8 cellular contexts compared by ENCODE assay signal in the genomic region with DNA sequence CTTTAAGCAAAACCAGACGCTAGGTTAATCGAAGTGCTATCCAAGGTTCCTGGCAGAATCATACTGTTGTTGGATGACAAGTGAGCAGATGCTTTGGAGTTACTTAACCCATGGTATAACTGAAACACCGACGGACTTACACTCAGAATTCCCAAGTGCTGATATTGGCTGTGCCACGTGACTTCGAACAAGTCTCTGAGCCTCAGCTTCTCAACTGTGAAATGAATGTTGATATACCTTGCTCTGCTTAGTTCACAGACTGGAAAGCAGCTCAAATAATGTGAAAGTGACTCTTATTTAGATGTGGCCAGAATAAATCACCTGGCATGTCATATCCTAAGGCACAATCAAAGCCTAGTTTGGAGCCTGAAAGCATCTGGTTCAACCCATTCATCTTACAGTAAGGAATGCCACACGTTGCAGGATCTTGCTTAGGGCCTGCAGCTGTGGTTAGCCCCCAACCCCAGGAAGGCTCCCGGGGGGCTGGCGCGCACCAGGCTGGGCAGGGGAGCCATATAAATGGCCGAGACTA. TPM values are rescaled to one million over a fixed set of nuclear protein-coding genes. Genes with fewer than 3 reads are reported as not detected.
DNase-seq lines count a peak whose midpoint lies in the region; ATAC-seq and TF ChIP-seq lines count a peak whose summit lies in the region.

No MANE protein-coding gene starts in this region.

- intact Hi-C loops in heart left ventricle (cut with DNase I), result loop anchor here in 1 of 10 donors (5.0 kb wide), 1 partner anchor 80 kb away; a partner anchor contains a TSS
- intact Hi-C loops in cardiac septum (cut with DNase I), result loop anchor here (10.0 kb wide), 1 partner anchor 282 kb away; no protein-coding TSS in a partner anchor
- intact Hi-C loops in ascending aorta (cut with DNase I), result loop anchor here (10.0 kb wide), 1 partner anchor 292 kb away; no protein-coding TSS in a partner anchor
- intact Hi-C loops in right lobe of liver (cut with DNase I), result loop anchor here in 1 of 2 donors (5.0 to 10.0 kb wide), 2 partner anchors 82 to 285 kb away; a partner anchor contains a TSS

- H3K36me3 ChIP-seq in heart left ventricle (peaks cover 0 to 31% (median 12%) of the 10 kb centered on the region in 9 donors), ascending aorta (no peaks in the 10 kb centered on the region), right lobe of liver (no peaks in the 10 kb centered on the region), urinary bladder (ENCODE audit: insufficient read depth) (no peaks in the 10 kb centered on the region)

- H3K27me3 ChIP-seq in heart left ventricle (no peaks in the 10 kb centered on the region), ascending aorta (no peaks in the 10 kb centered on the region), right lobe of liver (no peaks in the 10 kb centered on the region)

- H3K4me1 ChIP-seq in heart left ventricle (peaks cover 9 to 35% (median 22%) of the 10 kb centered on the region in 12 donors), ascending aorta (peaks cover 4 to 18% of the 10 kb centered on the region in 2 donors), right lobe of liver (peaks cover 0 to 37% (median 6%) of the 10 kb centered on the region in 4 donors), urinary bladder (ENCODE audit: insufficient read depth) (no peaks in the 10 kb centered on the region)

- TF ChIP-seq CTCF in heart left ventricle (IDR thresholded peaks at IDR 0.05) (no peak), ascending aorta (IDR thresholded peaks at IDR 0.05) (no peak), right lobe of liver (IDR thresholded peaks at IDR 0.05) (no peak)

- H3K27ac ChIP-seq in heart left ventricle (peak overlapping the region in 11 of 12 donors; percentile 16 to 81 (median 63)), ascending aorta (peak overlapping the region; percentile 55 to 59), right lobe of liver (peak overlapping the region in 1 of 3 donors; percentile 59), urinary bladder (ENCODE audit: low read depth) (no peak overlapping the region)

- TF ChIP-seq POLR2A in heart left ventricle (IDR thresholded peaks at IDR 0.05) (no peak), right lobe of liver (IDR thresholded peaks at IDR 0.05) (no peak)

- H3K4me3 ChIP-seq in heart left ventricle (peak overlapping the region; percentile 44 to 98 (median 82)), ascending aorta (peak overlapping the region; percentile 87 to 94), right lobe of liver (peak overlapping the region; percentile 88 to 97 (median 96)), urinary bladder (ENCODE audit: low read depth, low read length) (peak overlapping the region; percentile 71)

- ATAC-seq in heart left ventricle (no peak), right lobe of liver (no peak), left lobe of liver (no peak), HG03439 (IDR thresholded peaks at IDR 0.05; ENCODE audit: unreplicated experiment) (no peak), GM21825 (IDR thresholded peaks at IDR 0.05; ENCODE audit: unreplicated experiment) (no peak)

- H3K9me3 ChIP-seq in heart left ventricle, result no peaks in the 10 kb centered on the region
- no peaks in the 10 kb centered on the region for H3K9me3 ChIP-seq in ascending aorta
- H3K9me3 ChIP-seq in right lobe of liver, result no peaks in the 10 kb centered on the region

- WGBS in heart left ventricle, 4 donors, result 13 to 24% (median 18%) methylated on average over 7 to 11 of the region's 11 CpGs
- 7% methylated on average over 10 of the region's 11 CpGs for WGBS in right lobe of liver (ENCODE audit: insufficient coverage, low coverage, low lambda C conversion rate, missing lambda C conversion rate)
- WGBS in urinary bladder, result 15% methylated on average over 11 of the region's 11 CpGs

- DNase-seq in heart left ventricle (no peak), cardiac septum (ENCODE audit: low spot score) (no peak), ascending aorta (ENCODE audit: low spot score in 2 of 2) (no peak), right lobe of liver (no peak), left lobe of liver (ENCODE audit: low spot score) (no peak)

RNA-seq across cellular contexts. Expression of a gene that starts 0.8 kb away (rescaled TPM):
- total RNA-seq in heart left ventricle, result 10 to 100 TPM; 12.7 to 19.3 (median 16.5) TPM
- 1 to 10 TPM; 4.1 to 9.5 TPM for polyA plus RNA-seq in heart left ventricle
- 14.2 TPM for total RNA-seq in cardiac septum
- total RNA-seq in ascending aorta, result 11.0 TPM
- total RNA-seq in right lobe of liver, result 10 to 100 TPM in 1 of 6 experiments, 1 to 10 TPM in 5; 5.7 to 11.3 (median 7.5) TPM
- total RNA-seq in urinary bladder, result 18.0 TPM
- polyA plus RNA-seq in urinary bladder, result 9.3 TPM
- total RNA-seq in left lobe of liver, result 7.1 TPM

RNA-seq across cellular contexts. Expression of a gene that starts 3.6 kb away (rescaled TPM):
- 10 to 100 TPM; 25.7 to 76.3 (median 58.0) TPM for total RNA-seq in heart left ventricle
- polyA plus RNA-seq in heart left ventricle, result 100 to 1,000 TPM in 1 of 2 donors, 10 to 100 TPM in 1; 90.1 to 144 TPM
- 60.8 TPM for total RNA-seq in cardiac septum
- total RNA-seq in ascending aorta, result 7.8 TPM
- 10 to 100 TPM; 22.0 to 30.9 (median 26.4) TPM for total RNA-seq in right lobe of liver
- 17.2 TPM for total RNA-seq in urinary bladder
- polyA plus RNA-seq in urinary bladder, result 42.4 TPM
- total RNA-seq in left lobe of liver, result 23.0 TPM
